ENCODE assay signal across 10 cellular contexts in genomic region chr17:48575066-48575582, GRCh38. TPM values are rescaled to one million over a fixed set of nuclear protein-coding genes. Genes with fewer than 3 reads are reported as not detected.
DNase-seq lines count a peak whose midpoint lies in the region; TF ChIP-seq lines count a peak whose summit lies in the region.
"Had no signal": no experiment of that assay in that cellular context is flagged by ENCODE, and none has a peak within 500 bp of the region (broad histone marks: within the 10 kb centered on the region; RNA-seq: fewer than 3 reads in every experiment).

No MANE protein-coding gene starts in this region.

- no peak overlapping the region for H3K23ac ChIP-seq in trophoblast cell (ENCODE audit: low read length)

- POLR2A ChIA-PET in MCF 10A (lab: Yijun Ruan, JAX) = interaction anchor here (0.7 kb wide), 1 partner anchor 346 kb away, joined by 3 read pairs; no protein-coding TSS in a partner anchor

- H4K8ac ChIP-seq in trophoblast cell (ENCODE audit: low read depth, low read length) = no peak overlapping the region

- H3K27me3 ChIP-seq in breast epithelium (peaks cover 0 to 45% of the 10 kb centered on the region in 2 donors), esophagus squamous epithelium (peaks cover 0 to 100% (median 6%) of the 10 kb centered on the region in 4 donors), trophoblast cell (ENCODE audit: insufficient read depth, low read length) (no peaks in the 10 kb centered on the region)

- no peak overlapping the region for H3K4me3 Mint-ChIP-seq in MCF 10A (ENCODE audit: unreplicated experiment)

- H3K14ac ChIP-seq in trophoblast cell (ENCODE audit: low read length) = no peak overlapping the region

- H2AK5ac ChIP-seq in trophoblast cell (ENCODE audit: low read length) = no peak overlapping the region

- no peaks in the 10 kb centered on the region for H3K9me3 Mint-ChIP-seq in MCF 10A (ENCODE audit: unreplicated experiment)

- H3K79me1 ChIP-seq in trophoblast cell (ENCODE audit: low read length) = peaks cover 25% of the 10 kb centered on the region

- no peak overlapping the region for H3K18ac ChIP-seq in trophoblast cell (ENCODE audit: low read length)

- H2AFZ ChIP-seq in trophoblast cell (ENCODE audit: insufficient read depth, low read length, poor library complexity) = no peak overlapping the region

- H3K9ac ChIP-seq in trophoblast cell (ENCODE audit: low read length) = no peak overlapping the region

- no peak overlapping the region for H4K12ac ChIP-seq in trophoblast cell (ENCODE audit: low read depth, low read length)

- peaks cover 21% of the 10 kb centered on the region for H3K27me3 Mint-ChIP-seq in MCF 10A (ENCODE audit: insufficient read depth, unreplicated experiment)

- WGBS in esophagus squamous epithelium, 2 donors = 42 to 48% methylated on average over 7 of the region's 7 CpGs
- WGBS in trophoblast cell (ENCODE audit: extremely low coverage, insufficient coverage, insufficient read length) = no CpG with 5 or more reads among the region's 7 CpGs

- H3K4me2 ChIP-seq in trophoblast cell (ENCODE audit: low read length) = no peak overlapping the region

- H3K27ac ChIP-seq in breast epithelium (peak overlapping the region; percentile 28 to 71), esophagus squamous epithelium (peak overlapping the region; percentile 88 to 93 (median 92)), trophoblast cell (ENCODE audit: low read depth, low read length) (no peak overlapping the region)
- H3K27ac ChIP-seq: uterus had no signal

- TF ChIP-seq CTCF in breast epithelium (IDR thresholded peaks at IDR 0.05) (no peak), MCF 10A (IDR thresholded peaks at IDR 0.05; ENCODE audit: unreplicated experiment) (no peak), esophagus squamous epithelium (IDR thresholded peaks at IDR 0.05) (no peak)

- no peaks in the 10 kb centered on the region for H3K9me3 ChIP-seq in breast epithelium
- H3K9me3 ChIP-seq in esophagus squamous epithelium = no peaks in the 10 kb centered on the region
- no peaks in the 10 kb centered on the region for H3K9me3 ChIP-seq in trophoblast cell (ENCODE audit: insufficient read depth, low read depth, low read length)
- H3K9me3 ChIP-seq: uterus had no signal

- no peak overlapping the region for H3K4ac ChIP-seq in trophoblast cell (ENCODE audit: low read depth, low read length)

- no peak overlapping the region for H2BK120ac ChIP-seq in trophoblast cell (ENCODE audit: insufficient read depth, low read length, poor library complexity)

- no peak overlapping the region for H3K27ac Mint-ChIP-seq in MCF 10A (ENCODE audit: low read depth, unreplicated experiment)

- no peak for TF ChIP-seq POLR2A in breast epithelium (IDR thresholded peaks at IDR 0.05)
- no peak for TF ChIP-seq POLR2A in esophagus squamous epithelium (IDR thresholded peaks at IDR 0.05)

- intact Hi-C loops in breast epithelium (cut with DNase I; ENCODE audit: low total_unique reads) (loop anchor here (5.0 kb wide), 1 partner anchor 33 kb away; no protein-coding TSS in a partner anchor), MCF 10A (cut with micrococcal nuclease) (no loop called here), esophagus squamous epithelium (cut with DNase I) (loop anchor here (5.0 kb wide), 1 partner anchor 33 kb away; no protein-coding TSS in a partner anchor)

- H3K4me1 Mint-ChIP-seq in MCF 10A (ENCODE audit: insufficient read depth, unreplicated experiment) = peaks cover 8% of the 10 kb centered on the region

- no peak overlapping the region for H2BK12ac ChIP-seq in trophoblast cell (ENCODE audit: low read length)

- H3K36me3 Mint-ChIP-seq in MCF 10A (ENCODE audit: insufficient read depth, unreplicated experiment) = no peaks in the 10 kb centered on the region

- no TSS peak for BruUV-seq in MCF 10A (replicated peaks; lab: Mats Ljungman, UMichigan)

- peak overlapping the region in 2 of 3 donors; percentile 57 to 81 for H3K4me3 ChIP-seq in breast epithelium
- peak overlapping the region in 3 of 4 donors; percentile 52 to 83 (median 70) for H3K4me3 ChIP-seq in esophagus squamous epithelium
- H3K4me3 ChIP-seq in trophoblast cell (ENCODE audit: low read depth, low read length) = no peak overlapping the region
- H3K4me3 ChIP-seq: uterus had no signal

- DNase-seq in breast epithelium (ENCODE audit: low spot score in 2 of 2) (no peak), MCF 10A (ENCODE audit: unreplicated experiment) (no peak), esophagus squamous epithelium (lab: John Stamatoyannopoulos, UW) (no peak), T1000 (lab: John Stamatoyannopoulos, UW) (no peak), SK-N-DZ (ENCODE audit: low spot score) (no peak), trophoblast cell (no peak)
- DNase-seq: NCI-H82, uterus had no signal

- H3K4me1 ChIP-seq in breast epithelium = peaks cover 0 to 7% of the 10 kb centered on the region in 2 donors
- H3K4me1 ChIP-seq in esophagus squamous epithelium = peaks cover 0 to 95% (median 46%) of the 10 kb centered on the region in 3 donors
- peaks cover 31 to 48% of the 10 kb centered on the region in 2 experiments for H3K4me1 ChIP-seq in trophoblast cell (ENCODE audit: control insufficient read depth in 1 of 2, insufficient read depth in 2 of 2, low read length in 2 of 2)

- CTCF ChIA-PET in MCF 10A (lab: Yijun Ruan, JAX) = interaction anchor here (0.6 to 0.7 kb wide), 2 partner anchors 21 to 28 kb away, joined by 3 to 6 read pairs; no protein-coding TSS in a partner anchor

- H4K91ac ChIP-seq in trophoblast cell (ENCODE audit: low read depth, low read length) = no peak overlapping the region

- peaks cover 8% of the 10 kb centered on the region for H3K79me2 ChIP-seq in trophoblast cell (ENCODE audit: control insufficient read depth, insufficient read depth, low read length, poor library complexity)

- no peaks in the 10 kb centered on the region for H3K36me3 ChIP-seq in breast epithelium
- H3K36me3 ChIP-seq in esophagus squamous epithelium = no peaks in the 10 kb centered on the region
- peaks cover 5 to 6% of the 10 kb centered on the region in 2 experiments for H3K36me3 ChIP-seq in trophoblast cell (ENCODE audit: control insufficient read depth in 1 of 2, insufficient read depth in 2 of 2, low read length in 2 of 2)
- H3K36me3 ChIP-seq: uterus had no signal

- H2BK5ac ChIP-seq in trophoblast cell (ENCODE audit: low read depth, low read length, poor library complexity) = no peak overlapping the region

RNA-seq across cellular contexts. Expression of gene HOXB4, which starts 3.0 kb away (rescaled TPM):
- total RNA-seq in breast epithelium = 1 to 10 TPM; 2.2 to 7.5 (median 2.3) TPM
- 0.21 and 0.44 TPM in 2 replicates for total RNA-seq in MCF 10A (2022)
- total RNA-seq in esophagus squamous epithelium = 1 to 10 TPM in 3 of 4 donors, under 1 TPM in 1; 0.27 to 2.9 (median 1.8) TPM
- polyA plus RNA-seq in SK-N-DZ (2014; cell fraction: cytosol; rRNA removed) = not detected in 2 replicates
- polyA plus RNA-seq in SK-N-DZ (2014; cell fraction: nucleus; rRNA removed) = not detected in 2 replicates
- polyA plus RNA-seq in trophoblast cell (2013) = 5.5 and 6.2 TPM in 2 replicates
- total RNA-seq: chondrocyte had no signal
- polyA plus RNA-seq: neural cell had no signal

RNA-seq across cellular contexts. Expression of gene HOXB3, which starts 14.9 kb away (rescaled TPM):
- 10 to 100 TPM; 13.8 to 36.7 (median 14.4) TPM for total RNA-seq in breast epithelium
- total RNA-seq in MCF 10A (2022) = 0.79 and 0.88 TPM in 2 replicates
- 10 to 100 TPM in 1 of 4 donors, 1 to 10 TPM in 3; 2.5 to 11.1 (median 5.8) TPM for total RNA-seq in esophagus squamous epithelium
- not detected in 2 replicates for polyA plus RNA-seq in SK-N-DZ (2014; cell fraction: cytosol; rRNA removed)
- not detected in 2 replicates for polyA plus RNA-seq in SK-N-DZ (2014; cell fraction: nucleus; rRNA removed)
- polyA plus RNA-seq in trophoblast cell (2013) = 8.1 and 10.4 TPM in 2 replicates
- polyA plus RNA-seq: neural cell had no signal

RNA-seq across cellular contexts. Expression of gene HOXB5, which starts 18.5 kb away (rescaled TPM):
- total RNA-seq in breast epithelium (1 to 10 TPM in 2 of 3 donors, under 1 TPM in 1; 0.44 to 2.0 (median 1.4) TPM), MCF 10A (2022) (not detected in 2 replicates), esophagus squamous epithelium (not detected)
- not detected in 2 replicates for polyA plus RNA-seq in SK-N-DZ (2014; cell fraction: cytosol; rRNA removed)
- not detected in 2 replicates for polyA plus RNA-seq in SK-N-DZ (2014; cell fraction: nucleus; rRNA removed)
- polyA plus RNA-seq in trophoblast cell (2013) = 3.2 and 3.5 TPM in 2 replicates
- total RNA-seq: chondrocyte had no signal
- polyA plus RNA-seq: neural cell had no signal

RNA-seq across cellular contexts. Expression of gene HOXB6, which starts 29.7 kb away (rescaled TPM):
- total RNA-seq in breast epithelium (10 to 100 TPM in 2 of 3 donors, 1 to 10 TPM in 1; 1.0 to 24.9 (median 18.2) TPM), MCF 10A (2022) (0.37 TPM in 1 of 2 replicates, not detected in the other), esophagus squamous epithelium (1 to 10 TPM in 2 of 4 donors, not detected in 2; 1.3 to 3.1 TPM)
- polyA plus RNA-seq in SK-N-DZ (2014; cell fraction: cytosol; rRNA removed) = not detected in 2 replicates
- polyA plus RNA-seq in SK-N-DZ (2014; cell fraction: nucleus; rRNA removed) = not detected in 2 replicates
- 10.6 and 10.9 TPM in 2 replicates for polyA plus RNA-seq in trophoblast cell (2013)
- total RNA-seq: chondrocyte had no signal
- polyA plus RNA-seq: neural cell had no signal

RNA-seq across cellular contexts. Expression of gene HOXB2, which starts 30.2 kb away (rescaled TPM):
- total RNA-seq in breast epithelium (10 to 100 TPM; 13.6 to 36.4 (median 19.6) TPM), MCF 10A (2022) (3.0 and 4.8 TPM in 2 replicates), esophagus squamous epithelium (10 to 100 TPM in 3 of 4 donors, 1 to 10 TPM in 1; 9.2 to 24.2 (median 17.1) TPM)
- 0.09 TPM in 1 of 2 replicates, not detected in the other for polyA plus RNA-seq in SK-N-DZ (2014; cell fraction: cytosol; rRNA removed)
- polyA plus RNA-seq in SK-N-DZ (2014; cell fraction: nucleus; rRNA removed) = 0.85 TPM in 1 of 2 replicates, not detected in the other
- polyA plus RNA-seq in trophoblast cell (2013) = 30.4 and 31.0 TPM in 2 replicates
- polyA plus RNA-seq: neural cell had no signal
